Comparison of ENCODE assay signal across 8 cellular contexts in the genomic region with DNA sequence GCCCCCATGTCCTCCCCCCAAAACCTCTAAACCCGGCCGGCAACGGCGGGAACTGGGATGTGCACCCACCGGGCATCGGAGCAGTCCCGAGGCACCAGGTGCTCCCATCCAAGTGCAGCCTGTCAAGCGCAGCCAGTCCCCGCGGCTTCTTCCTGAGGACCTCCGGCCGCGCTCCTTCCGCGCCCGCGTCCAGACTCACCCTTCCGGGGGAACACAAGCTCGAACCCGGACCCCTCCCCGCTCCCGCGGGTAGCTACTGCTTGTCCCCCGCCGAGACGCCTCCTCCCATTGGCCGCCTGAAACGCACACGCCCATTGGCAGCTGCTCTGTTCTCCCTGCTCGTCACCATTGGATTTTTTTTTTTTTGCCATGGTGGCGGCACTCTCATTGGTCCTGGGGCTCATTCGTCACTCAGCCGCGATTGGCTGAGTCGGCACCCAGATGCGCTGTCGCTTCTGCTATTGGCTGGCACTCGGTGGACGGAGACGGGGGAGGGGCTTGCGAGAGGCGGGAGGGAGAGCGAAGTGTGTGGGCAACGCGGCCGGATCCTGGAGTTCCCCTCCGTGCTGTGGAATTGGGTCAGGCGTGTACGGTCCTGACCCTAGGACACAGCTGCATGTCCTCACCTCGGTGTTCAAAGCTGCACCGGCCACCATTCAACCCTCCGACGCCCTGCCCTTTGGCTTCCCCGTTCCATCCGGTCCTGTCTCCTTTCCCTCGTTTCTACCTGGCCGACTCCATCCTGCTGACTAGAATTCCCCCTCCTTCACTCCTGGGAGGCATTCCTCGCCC. TPM values are rescaled to one million over a fixed set of nuclear protein-coding genes. Genes with fewer than 3 reads are reported as not detected.
DNase-seq lines count a peak whose midpoint lies in the region; ATAC-seq and TF ChIP-seq lines count a peak whose summit lies in the region.

Gene TYK2, minus strand, starts transcription at position 262 of the 792 bp plus-strand sequence. CDS start 2,166 bp downstream, outside the sequence.

- H3K4me1 ChIP-seq in testis = peaks cover 5% of the 10 kb centered on the region

- intact Hi-C loops in testis (cut with DNase I; ENCODE audit: low total_unique reads) = no loop called here

- peak within 1 kb of the TSS; percentile 97 for H3K27ac Mint-ChIP-seq in activated naive CD8-positive, alpha-beta T cell

- H3K36me3 ChIP-seq in testis (ENCODE audit: low read depth, missing control alignments) = no peaks in the 10 kb centered on the region

- H3K27me3 ChIP-seq in testis = no peaks in the 10 kb centered on the region

- H3K27ac ChIP-seq in testis = peak within 1 kb of the TSS; percentile 73 to 79

- CTCF ChIA-PET in GM10248 (lab: Yijun Ruan, JAX) = interaction anchor here (0.8 to 12.2 kb wide), 11 partner anchors 8 to 450 kb away, joined by 3 to 484 read pairs (median 3); partner anchors contain the start of gene ICAM1

- peaks cover 21% of the 10 kb centered on the region for H3K4me1 Mint-ChIP-seq in activated naive CD8-positive, alpha-beta T cell (ENCODE audit: low read depth)

- H3K36me3 Mint-ChIP-seq in activated naive CD8-positive, alpha-beta T cell = peaks cover 3% of the 10 kb centered on the region

- TF ChIP-seq CTCF in GM10248 (IDR thresholded peaks at IDR 0.05; ENCODE audit: control extremely low read depth, extremely low read depth, low read depth, missing control alignments) (no peak), omental fat pad (IDR thresholded peaks at IDR 0.05) (no peak), testis (IDR thresholded peaks at IDR 0.05) (peak in 1 of 3 experiments; percentile 4)

- peak within 1 kb of the TSS; percentile 97 for H3K4me3 Mint-ChIP-seq in activated naive CD8-positive, alpha-beta T cell

- H3K27me3 Mint-ChIP-seq in activated naive CD8-positive, alpha-beta T cell = no peaks in the 10 kb centered on the region

- ATAC-seq in HG02623 (IDR thresholded peaks at IDR 0.05; ENCODE audit: unreplicated experiment) (peak; percentile 93), omental fat pad (ENCODE audit: low FRiP score) (peak; percentile 98)

- no peak for TF ChIP-seq POLR2A in testis (IDR thresholded peaks at IDR 0.05)

- WGBS in testis, 2 donors = 0% methylated on average over 57 to 58 of the region's 58 CpGs

- POLR2A ChIA-PET in GM10248 (lab: Yijun Ruan, JAX) = interaction anchor here (0.6 to 1.6 kb wide), 6 partner anchors 35 to 597 kb away, joined by 3 to 20 read pairs (median 5); partner anchors contain the start of genes ICAM1 and ICAM5

- no peaks in the 10 kb centered on the region for H3K9me3 Mint-ChIP-seq in activated naive CD8-positive, alpha-beta T cell (ENCODE audit: low read depth)

- no peaks in the 10 kb centered on the region for H3K9me3 ChIP-seq in testis

- DNase-seq in GM10248 (ENCODE audit: extremely low spot score) = peak; percentile 100
- peak; percentile 98 for DNase-seq in NCI-H1105 (lab: John Stamatoyannopoulos, UW)
- DNase-seq in SKM-1 treated with dmso at 0.1 percent for 144 hours (lab: John Stamatoyannopoulos, UW; ENCODE audit: unreplicated experiment) = peak; percentile 98
- DNase-seq in glomerular endothelial cell (ENCODE audit: extremely low read depth, low read depth, low spot score) = peak; percentile 90
- DNase-seq in omental fat pad (ENCODE audit: low spot score) = peak; percentile 89
- DNase-seq in testis = peak; percentile 98

- H3K4me3 ChIP-seq in testis = peak within 1 kb of the TSS; percentile 90 to 94

RNA-seq across cellular contexts. Expression of gene TYK2, which starts in this region (rescaled TPM):
- total RNA-seq in glomerular endothelial cell (83.1 and 178 TPM in 2 replicates), omental fat pad (100 to 1,000 TPM in 1 of 4 donors, 10 to 100 TPM in 3; 60.2 to 137 (median 76.9) TPM), testis (100 to 1,000 TPM; 112 to 113 TPM)
- 47.6 TPM for polyA plus RNA-seq in testis (ENCODE audit: insufficient read depth, low read depth, low replicate concordance)

Comparison
In these comparisons a context has a peak if more than half of its experiments do, and no peak if none do; other contexts are left out.
1. Peak in every context shown above with its lines: DNase-seq, ATAC-seq, H3K4me3 ChIP-seq and H3K27ac ChIP-seq.